19 cellular contexts compared by ENCODE assay signal in genomic region chr15:66877558-66878285, GRCh38.
DNase-seq lines count a peak whose midpoint lies in the region; ATAC-seq and TF ChIP-seq lines count a peak whose summit lies in the region.
"Had no signal": no experiment of that assay in that cellular context is flagged by ENCODE, and none has a peak within 500 bp of the region (broad histone marks: within the 10 kb centered on the region; RNA-seq: fewer than 3 reads in every experiment).

No MANE protein-coding gene starts in this region.

- TF ChIP-seq EP300 in gastroesophageal sphincter (IDR thresholded peaks at IDR 0.05), result no peak

- no peaks in the 10 kb centered on the region for H3K27me3 ChIP-seq in gastroesophageal sphincter

- no peaks in the 10 kb centered on the region for H3K36me3 ChIP-seq in gastroesophageal sphincter
- H3K36me3 ChIP-seq: WERI-Rb-1 had no signal

- no peak for TF ChIP-seq POLR2A in gastroesophageal sphincter (IDR thresholded peaks at IDR 0.05)

- H3K9me3 ChIP-seq in gastroesophageal sphincter, result no peaks in the 10 kb centered on the region

- ATAC-seq in activated naive CD8-positive, alpha-beta T cell treated with anti-CD3 and anti-CD28 coated beads, Interleukin-2, amount 10 ng/mL, durations not matched to agents 7 days and 5 days (ENCODE audit: low read depth), result no peak
- ATAC-seq in gastroesophageal sphincter (peak; percentile 38), GM18520 (IDR thresholded peaks at IDR 0.05; ENCODE audit: unreplicated experiment) (no peak), GM19328 (IDR thresholded peaks at IDR 0.05; ENCODE audit: unreplicated experiment) (no peak), HG03108 (IDR thresholded peaks at IDR 0.05; ENCODE audit: unreplicated experiment) (no peak)
- ATAC-seq: naive thymus-derived CD8-positive, alpha-beta T cell had no signal

- H3K4me3 Mint-ChIP-seq in activated naive CD8-positive, alpha-beta T cell treated with anti-CD3 and anti-CD28 coated beads, Interleukin-2, amount 10 ng/mL, durations not matched to agents 7 days and 5 days, result no peak overlapping the region
- H3K4me3 Mint-ChIP-seq in activated naive CD8-positive, alpha-beta T cell treated with anti-CD3 and anti-CD28 coated beads for 36 hours, result no peak overlapping the region
- H3K4me3 Mint-ChIP-seq in nephron progenitor cell, result no peak overlapping the region
- H3K4me3 Mint-ChIP-seq: CD4-positive, alpha-beta T cell; H9; naive thymus-derived CD8-positive, alpha-beta T cell had no signal

- no peak overlapping the region for H3K27ac Mint-ChIP-seq in activated naive CD8-positive, alpha-beta T cell treated with anti-CD3 and anti-CD28 coated beads, Interleukin-2, amount 10 ng/mL, durations not matched to agents 7 days and 5 days
- H3K27ac Mint-ChIP-seq in activated naive CD8-positive, alpha-beta T cell treated with anti-CD3 and anti-CD28 coated beads for 36 hours, result no peak overlapping the region
- H3K27ac Mint-ChIP-seq in nephron progenitor cell, result peak overlapping the region; percentile 65
- H3K27ac Mint-ChIP-seq: CD4-positive, alpha-beta T cell; H9; naive thymus-derived CD8-positive, alpha-beta T cell had no signal

- H3K9me3 Mint-ChIP-seq in activated naive CD8-positive, alpha-beta T cell treated with anti-CD3 and anti-CD28 coated beads, Interleukin-2, amount 10 ng/mL, durations not matched to agents 7 days and 5 days, result no peaks in the 10 kb centered on the region
- no peaks in the 10 kb centered on the region for H3K9me3 Mint-ChIP-seq in activated naive CD8-positive, alpha-beta T cell treated with anti-CD3 and anti-CD28 coated beads for 36 hours
- no peaks in the 10 kb centered on the region for H3K9me3 Mint-ChIP-seq in nephron progenitor cell
- H3K9me3 Mint-ChIP-seq: CD4-positive, alpha-beta T cell; H9; naive thymus-derived CD8-positive, alpha-beta T cell had no signal

- H3K4me3 ChIP-seq in gastroesophageal sphincter, result no peak overlapping the region

- 20 to 78% methylated on average over 5 to 7 of the region's 8 CpGs for WGBS in gastroesophageal sphincter (ENCODE audit: low coverage in 1 of 2), 2 donors

- POLR2A ChIA-PET in activated naive CD8-positive, alpha-beta T cell treated with anti-CD3 and anti-CD28 coated beads, Interleukin-2, amount 10 ng/mL, durations not matched to agents 7 days and 5 days (lab: Charles Lee), result no interaction called here

- H3K36me3 Mint-ChIP-seq in activated naive CD8-positive, alpha-beta T cell treated with anti-CD3 and anti-CD28 coated beads, Interleukin-2, amount 10 ng/mL, durations not matched to agents 7 days and 5 days, result no peaks in the 10 kb centered on the region
- no peaks in the 10 kb centered on the region for H3K36me3 Mint-ChIP-seq in activated naive CD8-positive, alpha-beta T cell treated with anti-CD3 and anti-CD28 coated beads for 36 hours
- no peaks in the 10 kb centered on the region for H3K36me3 Mint-ChIP-seq in nephron progenitor cell (ENCODE audit: low read depth)
- H3K36me3 Mint-ChIP-seq: naive thymus-derived CD8-positive, alpha-beta T cell had no signal

- H3K4me1 ChIP-seq in gastroesophageal sphincter, result peaks cover 0 to 40% (median 27%) of the 10 kb centered on the region in 3 donors

- H3K27me3 Mint-ChIP-seq in activated naive CD8-positive, alpha-beta T cell treated with anti-CD3 and anti-CD28 coated beads, Interleukin-2, amount 10 ng/mL, durations not matched to agents 7 days and 5 days, result peaks cover 22% of the 10 kb centered on the region
- no peaks in the 10 kb centered on the region for H3K27me3 Mint-ChIP-seq in activated naive CD8-positive, alpha-beta T cell treated with anti-CD3 and anti-CD28 coated beads for 36 hours
- peaks cover 14% of the 10 kb centered on the region for H3K27me3 Mint-ChIP-seq in nephron progenitor cell (ENCODE audit: low read depth, poor library complexity)
- H3K27me3 Mint-ChIP-seq: CD4-positive, alpha-beta T cell had no signal

- DNase-seq in activated naive CD8-positive, alpha-beta T cell treated with anti-CD3 and anti-CD28 coated beads, Interleukin-2, amount 10 ng/mL, durations not matched to agents 7 days and 5 days, result peak; percentile 5
- DNase-seq in activated naive CD8-positive, alpha-beta T cell treated with anti-CD3 and anti-CD28 coated beads for 36 hours, result no peak
- DNase-seq in nephron progenitor cell, result peak; percentile 20
- no peak for DNase-seq in activated CD4-positive, CD25-positive, alpha-beta regulatory T cell (lab: John Stamatoyannopoulos, UW)
- DNase-seq: activated effector memory CD4-positive, alpha-beta T cell treated with anti-CD3 and anti-CD28 coated beads, Interleukin-2, amount 50 U/mL, for 16 hours; aorta; CD4-positive, alpha-beta T cell; DMS79; H9; KG1; mammary epithelial cell; naive thymus-derived CD8-positive, alpha-beta T cell; NCI-H1105; stimulated activated naive CD4-positive, alpha-beta T cell; WERI-Rb-1 had no signal

- H3K27ac ChIP-seq in gastroesophageal sphincter, result peak overlapping the region in 3 of 4 donors; percentile 41 to 68 (median 59)
- H3K27ac ChIP-seq: WERI-Rb-1 had no signal

- TF ChIP-seq CTCF in gastroesophageal sphincter (IDR thresholded peaks at IDR 0.05) (no peak), nephron progenitor cell (IDR thresholded peaks at IDR 0.05) (no peak)

- no peaks in the 10 kb centered on the region for H3K4me1 Mint-ChIP-seq in activated naive CD8-positive, alpha-beta T cell treated with anti-CD3 and anti-CD28 coated beads, Interleukin-2, amount 10 ng/mL, durations not matched to agents 7 days and 5 days
- no peaks in the 10 kb centered on the region for H3K4me1 Mint-ChIP-seq in activated naive CD8-positive, alpha-beta T cell treated with anti-CD3 and anti-CD28 coated beads for 36 hours
- H3K4me1 Mint-ChIP-seq in nephron progenitor cell, result peaks cover 58% of the 10 kb centered on the region
- H3K4me1 Mint-ChIP-seq: naive thymus-derived CD8-positive, alpha-beta T cell had no signal

Comparison
In these comparisons a context has a peak if more than half of its experiments do, and no peak if none do; other contexts are left out.
1. DNase-seq: peak in activated naive CD8-positive, alpha-beta T cell treated with anti-CD3 and anti-CD28 coated beads, Interleukin-2, amount 10 ng/mL, durations not matched to agents 7 days and 5 days (single experiment) and nephron progenitor cell (single experiment); none in activated naive CD8-positive, alpha-beta T cell treated with anti-CD3 and anti-CD28 coated beads for 36 hours (single experiment) and activated CD4-positive, CD25-positive, alpha-beta regulatory T cell (0 of 4).